In genomic region chr18:44943201-44943881, GRCh38 we compare ENCODE assay signal across 13 cellular contexts.
A peak's percentile ranks its signal among the peaks of the same experiment; 100 is the strongest.
DNase-seq lines count a peak whose midpoint lies in the region; ATAC-seq, FAIRE-seq and TF ChIP-seq lines count a peak whose summit lies in the region.
"Had no signal": no experiment of that assay in that cellular context is flagged by ENCODE, and none has a peak within 500 bp of the region (broad histone marks: within the 10 kb centered on the region; RNA-seq: fewer than 3 reads in every experiment).

No MANE protein-coding gene starts in this region.

- peak overlapping the region; percentile 40; the same call in 1 of the 2 replicates for H3K27ac ChIP-seq in HUES64 (ENCODE audit: low read depth, low read length)
- H3K27ac ChIP-seq: BLaER1, RWPE1, thoracic aorta had no signal

- 4% methylated on average over 2 of the region's 3 CpGs for WGBS in HUES64

- no peak overlapping the region for H3K9ac ChIP-seq in HUES64 (ENCODE audit: low read depth, low read length)
- H3K9ac ChIP-seq: BLaER1 had no signal

- no peak for FAIRE-seq in bronchial epithelial cell (lab: Jason Lieb, UNC)

- peaks cover 37% of the 10 kb centered on the region for H3K4me1 ChIP-seq in HUES64 (ENCODE audit: insufficient read depth, low read length)

- no peak overlapping the region for H3K4me3 Mint-ChIP-seq in memory B cell

- H3K4me1 Mint-ChIP-seq in memory B cell = peaks cover 33% of the 10 kb centered on the region

- H3K4me3 ChIP-seq in HUES64 (ENCODE audit: low read length) (no peak overlapping the region; the same call in 1 of the 2 replicates), bronchial epithelial cell (ENCODE audit: low read depth, low read length) (no peak overlapping the region)
- H3K4me3 ChIP-seq: BLaER1, thoracic aorta had no signal

- no peaks in the 10 kb centered on the region for H3K9me3 Mint-ChIP-seq in memory B cell

- ATAC-seq in memory B cell (ENCODE audit: low read depth) (no peak), GM18868 (IDR thresholded peaks at IDR 0.05; ENCODE audit: unreplicated experiment) (no peak)
- no peak for ATAC-seq in stimulated activated naive CD8-positive, alpha-beta T cell treated with anti-CD3 and anti-CD28 coated beads, Interleukin-15, Interleukin-2, amounts not matched to agents 100 U/mL and 50 U/mL, for 24 hours

- no peak for TF ChIP-seq CTCF in bronchial epithelial cell (IDR thresholded peaks at IDR 0.05; ENCODE audit: insufficient read depth, low read length, severe bottlenecking)

- peak; percentile 74 for DNase-seq in AG08395 (ENCODE audit: low spot score)
- DNase-seq in bronchial epithelial cell (ENCODE audit: low read depth) = peak; percentile 24
- no peak for DNase-seq in memory B cell (ENCODE audit: low spot score in 2 of 2)
- DNase-seq in NCI-H1048 (lab: John Stamatoyannopoulos, UW) = no peak
- no peak for DNase-seq in stimulated activated naive CD8-positive, alpha-beta T cell treated with anti-CD3 and anti-CD28 coated beads, Interleukin-15, Interleukin-2, amounts not matched to agents 100 U/mL and 50 U/mL, for 24 hours
- DNase-seq in Ammon's horn (ENCODE audit: low spot score) = no peak
- DNase-seq: NCI-H1930; stimulated activated CD4-positive, alpha-beta T cell treated with anti-CD3 and anti-CD28 coated beads, Interleukin-4, amount 100 ng/mL, for 24 hours had no signal

- H3K27me3 ChIP-seq in HUES64 (ENCODE audit: insufficient read depth, low read length) (peaks cover 6% of the 10 kb centered on the region; the same call in 1 of the 2 replicates), bronchial epithelial cell (ENCODE audit: control insufficient read depth, insufficient read depth, low read length) (no peaks in the 10 kb centered on the region)
- H3K27me3 ChIP-seq: BLaER1 had no signal

- H3K27me3 Mint-ChIP-seq in memory B cell = no peaks in the 10 kb centered on the region

- peak overlapping the region; percentile 55 for H3K27ac Mint-ChIP-seq in memory B cell

- H3K36me3 ChIP-seq in HUES64 (ENCODE audit: insufficient read depth, low read length) (no peaks in the 10 kb centered on the region), bronchial epithelial cell (ENCODE audit: control insufficient read depth, insufficient read depth, low read length) (no peaks in the 10 kb centered on the region)
- H3K36me3 ChIP-seq: BLaER1, thoracic aorta had no signal

- peaks cover 6% of the 10 kb centered on the region for H3K36me3 Mint-ChIP-seq in memory B cell

- no peaks in the 10 kb centered on the region for H3K9me3 ChIP-seq in HUES64 (ENCODE audit: insufficient read depth, low read depth, low read length)
- H3K9me3 ChIP-seq: thoracic aorta had no signal

Comparison
In these comparisons a context has a peak if more than half of its experiments do, and no peak if none do; other contexts are left out.
1. DNase-seq: peak in AG08395 (single experiment) and bronchial epithelial cell (single experiment); none in memory B cell (0 of 2), NCI-H1048 (single experiment), stimulated activated naive CD8-positive, alpha-beta T cell treated with anti-CD3 and anti-CD28 coated beads, Interleukin-15, Interleukin-2, amounts not matched to agents 100 U/mL and 50 U/mL, for 24 hours (single experiment) and Ammon's horn (single experiment).